Comparison of ENCODE assay signal across 18 cellular contexts in genomic region chr21:44901391-44902074, GRCh38. TPM values are rescaled to one million over a fixed set of nuclear protein-coding genes. Genes with fewer than 3 reads are reported as not detected.
DNase-seq lines count a peak whose midpoint lies in the region; ATAC-seq, FAIRE-seq and TF ChIP-seq lines count a peak whose summit lies in the region.
"Had no signal": no experiment of that assay in that cellular context is flagged by ENCODE, and none has a peak within 500 bp of the region (broad histone marks: within the 10 kb centered on the region; RNA-seq: fewer than 3 reads in every experiment).

No MANE protein-coding gene starts in this region.

- no peak overlapping the region; the same call in 1 of the 2 replicates for H3K23ac ChIP-seq in IMR-90 (ENCODE audit: low read depth, low read length)

- H3K9ac ChIP-seq in IMR-90 (ENCODE audit: low read depth, low read length) (no peak overlapping the region), kidney (ENCODE audit: low read length in 2 of 2) (no peak overlapping the region)

- dilution Hi-C loops in IMR-90 (cut with HindIII; ENCODE audit: low sequenced_read_pairs, unreplicated experiment) = no loop called here

- H3K4me2 ChIP-seq in IMR-90 (ENCODE audit: low read depth, low read length) = no peak overlapping the region

- no peak overlapping the region for H2BK120ac ChIP-seq in IMR-90 (ENCODE audit: low read depth, low read length)

- FAIRE-seq in kidney (lab: Jason Lieb, UNC) = no peak
- FAIRE-seq: G401.6 had no signal

- TF ChIP-seq POLR2A in IMR-90 (IDR thresholded peaks at IDR 0.05; ENCODE audit: low read depth, low read length) = no peak
- TF ChIP-seq POLR2A in spleen (IDR thresholded peaks at IDR 0.05) = no peak

- TF ChIP-seq CTCF in IMR-90 (conservative IDR thresholded peaks at IDR 0.05; ENCODE audit: low read depth, low read length) = no peak
- no peak for TF ChIP-seq CTCF in kidney (IDR thresholded peaks at IDR 0.05; ENCODE audit: borderline replicate concordance, extremely low read depth, insufficient read depth)
- no peak for TF ChIP-seq CTCF in spleen (IDR thresholded peaks at IDR 0.05 in 8 of 11, conservative IDR thresholded peaks at IDR 0.05 in 3 of 11)

- H3K56ac ChIP-seq in IMR-90 (ENCODE audit: extremely low read depth, insufficient read depth, low read length) = no peak overlapping the region

- H3K36me3 ChIP-seq in IMR-90 (ENCODE audit: control insufficient read depth, insufficient read depth, low read length) (no peaks in the 10 kb centered on the region), kidney (ENCODE audit: control insufficient read depth in 1 of 2, insufficient read depth in 2 of 2, low read length in 2 of 2) (peaks cover 0 to 3% of the 10 kb centered on the region in 2 donors), spleen (peaks cover 0 to 100% (median 86%) of the 10 kb centered on the region in 6 donors)
- peaks cover 92% of the 10 kb centered on the region for H3K36me3 ChIP-seq in CD4-positive, alpha-beta memory T cell (ENCODE audit: insufficient read depth, low read length)
- H3K36me3 ChIP-seq: MG63 had no signal

- no peaks in the 10 kb centered on the region for H3K27me3 Mint-ChIP-seq in activated T-cell treated with anti-CD3 and anti-CD28 coated beads, Interleukin-2, amount 50 U/mL, for 24 hours
- H3K27me3 Mint-ChIP-seq in CD4-positive, alpha-beta memory T cell = no peaks in the 10 kb centered on the region

- H3K9me1 ChIP-seq in IMR-90 (ENCODE audit: insufficient read depth, low read length) = peaks cover 15% of the 10 kb centered on the region; the same call in 1 of the 2 replicates

- H3K9me3 ChIP-seq in IMR-90 (ENCODE audit: control insufficient read depth, insufficient read depth, low read length) (no peaks in the 10 kb centered on the region), kidney (ENCODE audit: control insufficient read depth in 1 of 2, low read length in 2 of 2) (no peaks in the 10 kb centered on the region), spleen (no peaks in the 10 kb centered on the region)
- H3K9me3 ChIP-seq in CD4-positive, alpha-beta memory T cell (ENCODE audit: control insufficient read depth in 1 of 2, low read length in 2 of 2) = no peaks in the 10 kb centered on the region
- H3K9me3 ChIP-seq: MG63 had no signal

- no peak for DNase-seq in activated T-cell treated with anti-CD3 and anti-CD28 coated beads, Interleukin-2, amount 50 U/mL, for 24 hours
- no peak for DNase-seq in activated T-cell treated with anti-CD3 and anti-CD28 coated beads for 4 hours
- no peak for DNase-seq in IMR-90
- peak; percentile 73 for DNase-seq in kidney
- DNase-seq in spleen = peak; percentile 73
- no peak for DNase-seq in RKO (ENCODE audit: low spot score)
- no peak for DNase-seq in SW 1271 (lab: John Stamatoyannopoulos, UW)
- no peak for DNase-seq in CD4-positive, alpha-beta memory T cell
- DNase-seq: 8988T, DND-41, HFFc6, Karpas-422, MG63, NCI-H1092, NCI-H2081 treated with DMSO at 0.1 percent for 48 hours, NCI-H510A treated with DMSO at 0.1 percent for 48 hours had no signal

- H2BK15ac ChIP-seq in IMR-90 (ENCODE audit: low read depth, low read length) = no peak overlapping the region

- H3K27ac ChIP-seq in IMR-90 (ENCODE audit: insufficient read depth, low read length) (no peak overlapping the region), kidney (ENCODE audit: low read depth in 2 of 2, low read length in 2 of 2) (no peak overlapping the region), spleen (peak overlapping the region in 2 of 8 donors; percentile 1 to 42)
- H3K27ac ChIP-seq in CD4-positive, alpha-beta memory T cell (ENCODE audit: low read depth, low read length) = no peak overlapping the region

- H3K27me3 ChIP-seq in IMR-90 (ENCODE audit: control insufficient read depth, insufficient read depth, low read length) (peaks cover 79% of the 10 kb centered on the region), spleen (replicated peaks in 1 of 7) (no peaks in the 10 kb centered on the region)
- no peaks in the 10 kb centered on the region for H3K27me3 ChIP-seq in CD4-positive, alpha-beta memory T cell (ENCODE audit: insufficient read depth, low read length)
- H3K27me3 ChIP-seq: MG63 had no signal

- H3K4me3 ChIP-seq in IMR-90 (ENCODE audit: insufficient read depth, low read depth, low read length) = no peak overlapping the region
- no peak overlapping the region for H3K4me3 ChIP-seq in kidney (ENCODE audit: low read length in 2 of 2)
- H3K4me3 ChIP-seq in spleen = no peak overlapping the region
- H3K4me3 ChIP-seq in CD4-positive, alpha-beta memory T cell (ENCODE audit: low read length in 2 of 2) = no peak overlapping the region
- H3K4me3 ChIP-seq: MG63 had no signal

- no peak overlapping the region for H2BK5ac ChIP-seq in IMR-90 (ENCODE audit: low read depth, low read length, poor library complexity, severe bottlenecking)

- H3K27ac Mint-ChIP-seq in activated T-cell treated with anti-CD3 and anti-CD28 coated beads, Interleukin-2, amount 50 U/mL, for 24 hours = peak overlapping the region; percentile 37
- peak overlapping the region in 1 of 7 donors; percentile 23 for H3K27ac Mint-ChIP-seq in CD4-positive, alpha-beta memory T cell
- H3K27ac Mint-ChIP-seq: HFFc6 had no signal

- in situ Hi-C loops in IMR-90 (cut with MboI; ENCODE audit: low sequenced_read_pairs) = no loop called here

- no peak overlapping the region for H3K4me3 Mint-ChIP-seq in activated T-cell treated with anti-CD3 and anti-CD28 coated beads, Interleukin-2, amount 50 U/mL, for 24 hours
- no peak overlapping the region for H3K4me3 Mint-ChIP-seq in CD4-positive, alpha-beta memory T cell
- H3K4me3 Mint-ChIP-seq: HFFc6 had no signal

- intact Hi-C loops in IMR-90 (cut with micrococcal nuclease) (no loop called here), kidney (cut with DNase I) (no loop called here), spleen (cut with DNase I; ENCODE audit: low total_unique reads) (no loop called here)
- intact Hi-C loops in CD4-positive, alpha-beta memory T cell (cut with micrococcal nuclease) = no loop called here

- H4K5ac ChIP-seq in IMR-90 (ENCODE audit: low read depth, low read length) = no peak overlapping the region

- no TSS peak for BruUV-seq in IMR-90 (replicated peaks; lab: Mats Ljungman, UMichigan)

- POLR2A ChIA-PET in IMR-90 (lab: Charles Lee; ENCODE audit: unreplicated experiment) = no interaction called here
- POLR2A ChIA-PET in CD4-positive, alpha-beta memory T cell (lab: Charles Lee; ENCODE audit: partially characterized antibody) = interaction anchor here (1.2 to 2.5 kb wide), 5 partner anchors 10 to 30 kb away, joined by 4 to 10 read pairs (median 8); no protein-coding TSS in a partner anchor

- H2AK9ac ChIP-seq in IMR-90 (replicated peaks; ENCODE audit: low read depth, low read length, poor library complexity) = peak overlapping the region; percentile 39

- H3K14ac ChIP-seq in IMR-90 (replicated peaks; ENCODE audit: low read depth, low read length) = no peak overlapping the region

- 80% methylated on average over 17 of the region's 27 CpGs; no CpG with 5 or more reads in 1 of the 2 experiments for WGBS in IMR-90 (ENCODE audit: extremely low coverage in 2 of 2, insufficient read length in 1 of 2), 2 experiments
- 78 to 92% (median 89%) methylated on average over 27 of the region's 27 CpGs for WGBS in spleen, 5 donors

- H2AK5ac ChIP-seq in IMR-90 (ENCODE audit: low read depth, low read length) = no peak overlapping the region

- H2BK20ac ChIP-seq in IMR-90 (ENCODE audit: low read depth, low read length) = no peak overlapping the region

- H3K18ac ChIP-seq in IMR-90 (ENCODE audit: low read depth, low read length) = no peak overlapping the region

- no peaks in the 10 kb centered on the region for H3K79me1 ChIP-seq in IMR-90 (ENCODE audit: low read depth in 1 of 2, low read length in 2 of 2)

- H3K4me1 Mint-ChIP-seq in activated T-cell treated with anti-CD3 and anti-CD28 coated beads, Interleukin-2, amount 50 U/mL, for 24 hours (ENCODE audit: low read depth) = peaks cover 14% of the 10 kb centered on the region
- H3K4me1 Mint-ChIP-seq in CD4-positive, alpha-beta memory T cell = peaks cover 12 to 34% (median 21%) of the 10 kb centered on the region in 4 donors

- no peaks in the 10 kb centered on the region for H4K20me1 ChIP-seq in IMR-90 (ENCODE audit: insufficient read depth, low read length)

- TF ChIP-seq RAD21 in IMR-90 (IDR thresholded peaks at IDR 0.05; ENCODE audit: low read length) = no peak

- no peak overlapping the region for H4K8ac ChIP-seq in IMR-90 (ENCODE audit: low read depth in 2 of 2, low read length in 2 of 2)

- no peaks in the 10 kb centered on the region for H3K4me1 ChIP-seq in IMR-90 (ENCODE audit: control insufficient read depth, insufficient read depth, low read length)
- H3K4me1 ChIP-seq in kidney (ENCODE audit: control insufficient read depth in 1 of 2, insufficient read depth in 1 of 2, low read depth in 1 of 2, low read length in 2 of 2) = peaks cover 0 to 9% of the 10 kb centered on the region in 2 donors
- peaks cover 4 to 83% (median 43%) of the 10 kb centered on the region in 6 donors for H3K4me1 ChIP-seq in spleen
- H3K4me1 ChIP-seq in CD4-positive, alpha-beta memory T cell (ENCODE audit: insufficient read depth, low read length) = peaks cover 20% of the 10 kb centered on the region

- peaks cover 96% of the 10 kb centered on the region for H3K36me3 Mint-ChIP-seq in activated T-cell treated with anti-CD3 and anti-CD28 coated beads, Interleukin-2, amount 50 U/mL, for 24 hours (ENCODE audit: low read depth)
- H3K36me3 Mint-ChIP-seq in CD4-positive, alpha-beta memory T cell = peaks cover 46 to 65% of the 10 kb centered on the region in 2 donors

- CTCF ChIA-PET in IMR-90 (lab: Yijun Ruan, JAX) = no interaction called here
- CTCF ChIA-PET in CD4-positive, alpha-beta memory T cell (lab: Charles Lee; ENCODE audit: partially characterized antibody) = interaction anchor here (11.7 kb wide), 1 partner anchor 29 kb away, joined by 253 read pairs; no protein-coding TSS in a partner anchor

- H3K9me3 Mint-ChIP-seq in activated T-cell treated with anti-CD3 and anti-CD28 coated beads, Interleukin-2, amount 50 U/mL, for 24 hours = no peaks in the 10 kb centered on the region
- no peaks in the 10 kb centered on the region for H3K9me3 Mint-ChIP-seq in CD4-positive, alpha-beta memory T cell
- H3K9me3 Mint-ChIP-seq: HFFc6 had no signal

- no peak for ATAC-seq in IMR-90 (ENCODE audit: low read depth)

- H2AFZ ChIP-seq in IMR-90 (replicated peaks; ENCODE audit: low read length, poor library complexity) = peak overlapping the region; percentile 29

- no peak overlapping the region for H4K91ac ChIP-seq in IMR-90 (ENCODE audit: insufficient read depth, low read depth, low read length)

- no peak overlapping the region for H3K4ac ChIP-seq in IMR-90 (ENCODE audit: low read depth, low read length)

RNA-seq across cellular contexts. Expression of gene ITGB2, which starts 19.2 kb away (rescaled TPM):
- not detected in 2 replicates for total RNA-seq in IMR-90 (2012; rRNA removed)
- polyA plus RNA-seq in IMR-90 (2012; rRNA removed) = 0.14 TPM in 1 of 2 replicates, not detected in the other
- 0.06 and 0.15 TPM in 2 replicates for polyA plus RNA-seq in IMR-90 (2012; cell fraction: cytosol; rRNA removed)
- 0.07 TPM in 1 of 2 replicates, not detected in the other for polyA plus RNA-seq in IMR-90 (2012; cell fraction: nucleus; rRNA removed; ENCODE audit: low replicate concordance)
- 111 TPM for total RNA-seq in kidney
- 9.5 TPM for polyA plus RNA-seq in kidney (ENCODE audit: insufficient read depth, low read depth, low replicate concordance)
- 100 to 1,000 TPM; 285 to 754 (median 415) TPM for total RNA-seq in spleen
- polyA plus RNA-seq in spleen = 100 to 1,000 TPM in 2 of 3 donors, 10 to 100 TPM in 1; 92.1 to 332 (median 250) TPM
- 100 to 1,000 TPM; 278 to 291 TPM for total RNA-seq in CD4-positive, alpha-beta memory T cell
- 100 to 1,000 TPM; 538 to 575 TPM for polyA plus RNA-seq in CD4-positive, alpha-beta memory T cell
- polyA plus RNA-seq: BJ had no signal

RNA-seq across cellular contexts. Expression of gene PTTG1IP, which starts 28.0 kb away (rescaled TPM):
- total RNA-seq in IMR-90 (2012; rRNA removed) (194 and 230 TPM in 2 replicates), kidney (378 TPM), spleen (100 to 1,000 TPM; 121 to 189 (median 165) TPM)
- polyA plus RNA-seq in IMR-90 (2012; rRNA removed) (156 and 167 TPM in 2 replicates), kidney (ENCODE audit: insufficient read depth, low read depth, low replicate concordance) (187 TPM), spleen (10 to 100 TPM; 57.6 to 69.3 (median 64.9) TPM)
- polyA plus RNA-seq in IMR-90 (2012; cell fraction: cytosol; rRNA removed) = 112 and 137 TPM in 2 replicates
- 67.9 and 125 TPM in 2 replicates for polyA plus RNA-seq in IMR-90 (2012; cell fraction: nucleus; rRNA removed; ENCODE audit: low replicate concordance)
- 100 to 1,000 TPM in 1 of 2 experiments, 10 to 100 TPM in 1; 98.7 to 110 TPM for total RNA-seq in CD4-positive, alpha-beta memory T cell
- polyA plus RNA-seq in CD4-positive, alpha-beta memory T cell = 10 to 100 TPM; 84.8 to 92.4 TPM

RNA-seq across cellular contexts. Expression of gene SLX9, which starts 38.3 kb away (rescaled TPM):
- total RNA-seq in IMR-90 (2012; rRNA removed) = 10.4 and 17.5 TPM in 2 replicates
- 21.7 and 27.4 TPM in 2 replicates for polyA plus RNA-seq in IMR-90 (2012; rRNA removed)
- 29.5 and 45.6 TPM in 2 replicates for polyA plus RNA-seq in IMR-90 (2012; cell fraction: cytosol; rRNA removed)
- 26.6 and 28.5 TPM in 2 replicates for polyA plus RNA-seq in IMR-90 (2012; cell fraction: nucleus; rRNA removed; ENCODE audit: low replicate concordance)
- total RNA-seq in kidney = 27.1 TPM
- 35.1 TPM for polyA plus RNA-seq in kidney (ENCODE audit: insufficient read depth, low read depth, low replicate concordance)
- total RNA-seq in spleen = 10 to 100 TPM in 6 of 7 donors, 1 to 10 TPM in 1; 6.1 to 30.6 (median 26.4) TPM
- 10 to 100 TPM; 16.4 to 35.4 (median 28.5) TPM for polyA plus RNA-seq in spleen
- total RNA-seq in CD4-positive, alpha-beta memory T cell = 10 to 100 TPM; 17.7 to 21.6 TPM
- polyA plus RNA-seq in CD4-positive, alpha-beta memory T cell = 10 to 100 TPM in 1 of 2 donors, 1 to 10 TPM in 1; 9.4 to 13.1 TPM

Comparison
In these comparisons a context has a peak if more than half of its experiments do, and no peak if none do; other contexts are left out.
1. DNase-seq: peak in kidney (single experiment) and spleen (single experiment); none in activated T-cell treated with anti-CD3 and anti-CD28 coated beads, Interleukin-2, amount 50 U/mL, for 24 hours (single experiment), activated T-cell treated with anti-CD3 and anti-CD28 coated beads for 4 hours (single experiment), IMR-90 (single experiment), RKO (single experiment), SW 1271 (0 of 2) and CD4-positive, alpha-beta memory T cell (0 of 5).
2. RNA of gene ITGB2, which starts 19.2 kb away (total RNA-seq): 285 to 754 TPM in spleen, 278 to 291 TPM in CD4-positive, alpha-beta memory T cell and 111 TPM in kidney (single experiment); not detected in IMR-90; every median in the first group is over 10 times any median in the second.